In the genomic region with DNA sequence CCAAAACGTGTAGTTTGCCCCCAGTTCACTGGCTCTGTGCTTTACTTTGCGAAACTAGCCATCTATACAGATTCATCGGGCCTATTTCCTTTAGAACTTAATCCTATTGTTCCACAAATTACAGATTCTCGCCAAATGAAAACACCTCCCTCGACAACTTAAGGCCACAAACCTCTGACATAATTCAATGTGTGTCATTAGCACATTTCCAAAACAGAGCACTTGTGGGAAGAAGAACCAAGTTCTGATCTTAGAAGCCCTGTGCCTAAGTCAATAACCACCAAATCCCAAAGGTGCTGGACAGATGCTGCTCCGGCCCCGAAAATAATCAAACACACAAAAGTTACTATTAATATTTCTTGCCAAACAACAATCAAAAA, we compare ENCODE assay signal across 10 cellular contexts.
DNase-seq lines count a peak whose midpoint lies in the region; ATAC-seq, FAIRE-seq and TF ChIP-seq lines count a peak whose summit lies in the region.
"Had no signal": no experiment of that assay in that cellular context is flagged by ENCODE, and none has a peak within 500 bp of the region (broad histone marks: within the 10 kb centered on the region; RNA-seq: fewer than 3 reads in every experiment).

No MANE protein-coding gene starts in this region.

- H3K4me2 ChIP-seq in hepatocyte (peak overlapping the region; percentile 40), skeletal muscle satellite cell (ENCODE audit: low read length) (peak overlapping the region; percentile 49)

- no peaks in the 10 kb centered on the region for H3K27me3 Mint-ChIP-seq in CD8-positive, alpha-beta T cell (ENCODE audit: low read depth)

- ATAC-seq in CD8-positive, alpha-beta T cell = no peak
- ATAC-seq in GM21360 (IDR thresholded peaks at IDR 0.05; ENCODE audit: unreplicated experiment) = no peak
- no peak for ATAC-seq in GM21381 (IDR thresholded peaks at IDR 0.05; ENCODE audit: unreplicated experiment)

- TF ChIP-seq CTCF in CD8-positive, alpha-beta T cell (IDR thresholded peaks at IDR 0.05) = no peak
- no peak for TF ChIP-seq CTCF in adrenal gland (IDR thresholded peaks at IDR 0.05)
- TF ChIP-seq CTCF in hepatocyte (IDR thresholded peaks at IDR 0.05; ENCODE audit: poor library complexity) = no peak

- TF ChIP-seq POLR2A in adrenal gland (IDR thresholded peaks at IDR 0.05) (no peak), GM12891 (IDR thresholded peaks at IDR 0.05; ENCODE audit: low read depth, low read length) (no peak)

- DNase-seq in CD8-positive, alpha-beta T cell = no peak
- DNase-seq in adrenal gland (peak in 1 of 7 donors; percentile 15), hepatocyte (ENCODE audit: low spot score) (no peak), GM12891 (ENCODE audit: insufficient read length, low spot score) (no peak)
- DNase-seq in activated CD4-positive, CD25-positive, alpha-beta regulatory T cell (lab: John Stamatoyannopoulos, UW) = no peak
- DNase-seq: endodermal cell had no signal

- H3K36me3 ChIP-seq in CD8-positive, alpha-beta T cell (ENCODE audit: insufficient read depth, low read length) = peaks cover 5% of the 10 kb centered on the region
- H3K36me3 ChIP-seq in adrenal gland (replicated peaks in 1 of 2) (peaks cover 0 to 25% of the 10 kb centered on the region in 2 donors), hepatocyte (replicated peaks; ENCODE audit: insufficient read depth, low read depth) (no peaks in the 10 kb centered on the region), skeletal muscle satellite cell (ENCODE audit: insufficient read depth, low read length) (peaks cover 40% of the 10 kb centered on the region)

- POLR2A ChIA-PET in CD8-positive, alpha-beta T cell (lab: Charles Lee) = no interaction called here

- no peaks in the 10 kb centered on the region for H3K9me3 Mint-ChIP-seq in CD8-positive, alpha-beta T cell
- H3K9me3 Mint-ChIP-seq: activated T-helper 2 cell treated with anti-CD3 and anti-CD28 coated beads, Interferon-gamma antibody, Interleukin-2, Interleukin-4, amounts not matched to agents 10 μg/mL and 5 μg/mL and 100 μg/mL, durations not matched to agents 14 hours and 24 hours and 36 hours had no signal

- H3K4me1 Mint-ChIP-seq in CD8-positive, alpha-beta T cell (ENCODE audit: low read depth) = peaks cover 73% of the 10 kb centered on the region

- peak overlapping the region; percentile 0 for H3K27ac Mint-ChIP-seq in CD8-positive, alpha-beta T cell
- H3K27ac Mint-ChIP-seq: activated T-helper 2 cell treated with anti-CD3 and anti-CD28 coated beads, Interferon-gamma antibody, Interleukin-2, Interleukin-4, amounts not matched to agents 10 μg/mL and 5 μg/mL and 100 μg/mL, durations not matched to agents 14 hours and 24 hours and 36 hours had no signal

- peaks cover 38% of the 10 kb centered on the region for H3K4me1 ChIP-seq in CD8-positive, alpha-beta T cell (ENCODE audit: insufficient read depth, low read length)
- H3K4me1 ChIP-seq in adrenal gland (replicated peaks in 1 of 2) (peaks cover 74 to 91% of the 10 kb centered on the region in 2 donors), hepatocyte (ENCODE audit: insufficient read depth) (peaks cover 75% of the 10 kb centered on the region), skeletal muscle satellite cell (ENCODE audit: control insufficient read depth, insufficient read depth, low read length) (peaks cover 69% of the 10 kb centered on the region)

- 40 to 55% (median 49%) methylated on average over 7 of the region's 7 CpGs for WGBS in adrenal gland, 4 donors
- WGBS in hepatocyte (ENCODE audit: low lambda C conversion rate, missing lambda C conversion rate) = 85% methylated on average over 7 of the region's 7 CpGs

- H3K36me3 Mint-ChIP-seq in CD8-positive, alpha-beta T cell = peaks cover 68% of the 10 kb centered on the region

- H3K9ac ChIP-seq in skeletal muscle satellite cell (ENCODE audit: low read depth, low read length) = peak overlapping the region; percentile 71

- peaks cover 91% of the 10 kb centered on the region for H3K79me2 ChIP-seq in hepatocyte

- no peaks in the 10 kb centered on the region for H3K27me3 ChIP-seq in CD8-positive, alpha-beta T cell (ENCODE audit: insufficient read depth, low read length)
- no peaks in the 10 kb centered on the region for H3K27me3 ChIP-seq in adrenal gland
- H3K27me3 ChIP-seq in hepatocyte = no peaks in the 10 kb centered on the region
- H3K27me3 ChIP-seq in skeletal muscle satellite cell (ENCODE audit: control insufficient read depth, insufficient read depth, low read length) = no peaks in the 10 kb centered on the region

- intact Hi-C loops in CD8-positive, alpha-beta T cell (cut with DNase I, micrococcal nuclease) = no loop called here
- intact Hi-C loops in adrenal gland (cut with DNase I) = no loop called here

- H2AFZ ChIP-seq in hepatocyte = no peak overlapping the region

- H3K9me2 ChIP-seq in hepatocyte (replicated peaks; ENCODE audit: insufficient read depth) = no peaks in the 10 kb centered on the region

- H3K9me3 ChIP-seq in CD8-positive, alpha-beta T cell (ENCODE audit: low read length) = no peaks in the 10 kb centered on the region
- H3K9me3 ChIP-seq in adrenal gland (replicated peaks in 1 of 3) = no peaks in the 10 kb centered on the region
- H3K9me3 ChIP-seq in hepatocyte (ENCODE audit: low read depth) = no peaks in the 10 kb centered on the region
- H3K9me3 ChIP-seq in skeletal muscle satellite cell (replicated peaks; ENCODE audit: low read length) = no peaks in the 10 kb centered on the region

- H4K20me1 ChIP-seq in hepatocyte (ENCODE audit: insufficient read depth, poor library complexity, severe bottlenecking) = peaks cover 38% of the 10 kb centered on the region

- no peak for FAIRE-seq in GM12891 (lab: Jason Lieb, UNC)

- no peak overlapping the region for H3K4me3 ChIP-seq in CD8-positive, alpha-beta T cell (ENCODE audit: low read depth, low read length)
- H3K4me3 ChIP-seq in adrenal gland = peak overlapping the region in 1 of 4 donors; percentile 11
- no peak overlapping the region for H3K4me3 ChIP-seq in hepatocyte
- no peak overlapping the region for H3K4me3 ChIP-seq in skeletal muscle satellite cell (ENCODE audit: low read length)

- CTCF ChIA-PET in CD8-positive, alpha-beta T cell (lab: Charles Lee) = no interaction called here

- H3K27ac ChIP-seq in CD8-positive, alpha-beta T cell (ENCODE audit: low read depth, low read length) = no peak overlapping the region
- H3K27ac ChIP-seq in adrenal gland (peak overlapping the region; percentile 70 to 92 (median 87)), hepatocyte (peak overlapping the region; percentile 66)

- no peak overlapping the region for H3K4me3 Mint-ChIP-seq in CD8-positive, alpha-beta T cell
- H3K4me3 Mint-ChIP-seq: endodermal cell had no signal

TF ChIP-seq in GM12891, 5 proteins besides CTCF, POLR2A, EP300 and RAD21:
- no peak for TF ChIP-seq PAX5 (IDR thresholded peaks at IDR 0.05; ENCODE audit: insufficient read depth, low read length, severe bottlenecking)
- no peak for TF ChIP-seq POU2F2 (IDR thresholded peaks at IDR 0.05; ENCODE audit: low read depth, low read length)
- no peak for TF ChIP-seq TAF1 (IDR thresholded peaks at IDR 0.05; ENCODE audit: low read depth, low read length)
- no peak for TF ChIP-seq POLR2AphosphoS5 (IDR thresholded peaks at IDR 0.05; ENCODE audit: low read depth, low read length)
- TF ChIP-seq SPI1 (IDR thresholded peaks at IDR 0.05; ENCODE audit: low read depth, low read length) = no peak
TF ChIP-seq in GM12891: peak in this region for 0.
